Comparison of ENCODE assay signal across 27 cellular contexts in genomic region chr7:13673290-13673689, GRCh38.
"Had no signal": no experiment of that assay in that cellular context is flagged by ENCODE, and none has a peak within 500 bp of the region (broad histone marks: within the 10 kb centered on the region; RNA-seq: fewer than 3 reads in every experiment).

No MANE protein-coding gene starts in this region.

- H3K9ac ChIP-seq: parathyroid adenoma had no signal

- H3K27me3 ChIP-seq: neutrophil, right atrium auricular region, right lobe of liver, stomach, testis, thyroid gland, transverse colon, upper lobe of left lung, vagina had no signal

- FAIRE-seq: islet of Langerhans had no signal

- H3K4me2 ChIP-seq: smooth muscle cell had no signal

- DNase-seq: hypothalamus; immature natural killer cell; left ventricle myocardium inferior; midbrain; mucosa of descending colon; naive thymus-derived CD4-positive, alpha-beta T cell; occipital lobe; right lobe of liver; stimulated activated CD4-positive, alpha-beta T cell treated with anti-CD3 and anti-CD28 coated beads, Interleukin-12 subunit alpha, Interleukin-12 subunit beta, amount 100 ng/mL, for 4 hours; stimulated activated CD4-positive, alpha-beta T cell treated with anti-CD3 and anti-CD28 coated beads, Interleukin-15, amount 100 ng/mL, for 24 hours; stimulated activated CD4-positive, alpha-beta T cell treated with anti-CD3 and anti-CD28 coated beads, Interleukin-2, amount 100 ng/mL, for 24 hours; stimulated activated CD4-positive, alpha-beta T cell treated with anti-CD3 and anti-CD28 coated beads, Interleukin-4, amount 100 ng/mL, for 1 hour; stimulated activated naive B cell treated with anti-CD40 and anti-IgM and Interleukin-4, amounts not matched to agents 10 μg/mL and 1 μg/mL and 100 μg/mL, for 72 hours; stimulated activated naive CD8-positive, alpha-beta T cell treated with anti-CD3 and anti-CD28 coated beads, Interleukin-15, Interleukin-2, amounts not matched to agents 100 U/mL and 50 U/mL, for 24 hours; stomach; testis; thyroid gland; transverse colon; upper lobe of left lung had no signal

- H3K9me3 ChIP-seq: neutrophil, right atrium auricular region, right lobe of liver, testis, thyroid gland, transverse colon, vagina had no signal

- H2AFZ ChIP-seq: parathyroid adenoma had no signal

- H3K4me3 ChIP-seq: left ventricle myocardium inferior, lung, mucosa of descending colon, right atrium auricular region, right lobe of liver, smooth muscle cell, stomach, testis, thyroid gland, transverse colon, upper lobe of left lung, vagina had no signal

- H3K27ac ChIP-seq: left ventricle myocardium inferior, neutrophil, parathyroid adenoma, right atrium auricular region, right lobe of liver, stomach, testis, thyroid gland, transverse colon, upper lobe of left lung, vagina had no signal

- H3K4me1 ChIP-seq: left ventricle myocardium inferior, parathyroid adenoma, right atrium auricular region, right lobe of liver, stomach, testis, thyroid gland, transverse colon, upper lobe of left lung, vagina had no signal

- ATAC-seq: mucosa of descending colon; naive thymus-derived CD4-positive, alpha-beta T cell; natural killer cell treated with Interleukin-12 subunit alpha and Interleukin-12 subunit beta and Interleukin-15 and Interleukin-18, amount 100 ng/mL, for 72 hours; right lobe of liver; stimulated activated naive B cell treated with anti-CD40 and anti-IgM and Interleukin-4, amounts not matched to agents 10 μg/mL and 1 μg/mL and 100 μg/mL, for 72 hours; stimulated activated naive CD8-positive, alpha-beta T cell treated with anti-CD3 and anti-CD28 coated beads, Interleukin-15, Interleukin-2, amounts not matched to agents 100 U/mL and 50 U/mL, for 24 hours had no signal

- H3K36me3 ChIP-seq: left ventricle myocardium inferior, neutrophil, right atrium auricular region, right lobe of liver, stomach, thyroid gland, transverse colon, upper lobe of left lung, vagina had no signal
